In the genomic region with DNA sequence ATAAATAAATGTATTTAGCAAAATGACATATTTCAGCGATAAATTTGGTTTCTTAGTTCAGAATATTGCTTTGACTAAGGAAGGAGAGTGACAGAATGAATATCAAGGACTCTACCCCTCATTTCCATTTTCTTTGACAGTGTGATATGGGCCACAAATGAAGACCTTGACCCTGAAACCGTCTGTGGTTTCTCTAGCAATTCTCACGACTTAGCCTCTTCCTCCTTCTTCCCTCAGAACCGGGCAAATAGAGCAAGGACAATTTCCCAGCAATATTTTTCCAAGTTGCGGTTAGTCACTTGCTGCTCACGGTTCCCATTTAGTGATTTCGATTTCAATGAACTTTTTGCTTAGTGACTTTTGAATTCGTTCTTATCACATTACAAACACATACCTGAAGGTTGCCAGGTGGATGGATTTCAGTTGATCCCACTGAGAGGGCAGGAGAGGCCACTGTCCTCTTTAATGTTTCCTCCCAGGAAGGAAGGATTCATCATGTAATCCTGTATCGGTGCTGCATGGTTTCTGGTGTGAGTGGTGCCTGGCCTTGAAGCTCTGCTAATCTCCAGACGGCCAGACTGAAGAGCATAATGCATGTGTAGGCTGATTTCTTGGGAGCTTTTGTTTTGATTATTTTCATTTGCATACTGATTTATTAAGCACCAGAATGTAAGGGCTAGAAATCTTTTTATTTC, we compare ENCODE assay signal across 19 cellular contexts.
DNase-seq lines count a peak whose midpoint lies in the region; ATAC-seq and TF ChIP-seq lines count a peak whose summit lies in the region.
"Had no signal": no experiment of that assay in that cellular context is flagged by ENCODE, and none has a peak within 500 bp of the region (broad histone marks: within the 10 kb centered on the region; RNA-seq: fewer than 3 reads in every experiment).

No MANE protein-coding gene starts in this region.

- DNase-seq in GM12865 (ENCODE audit: low read depth) (peak; percentile 15), NCI-H82 (lab: John Stamatoyannopoulos, UW) (peak; percentile 66), amniotic epithelial cell (ENCODE audit: low read depth) (peak; percentile 69), nephron progenitor cell (no peak), psoas muscle (no peak), cerebellar cortex (ENCODE audit: low spot score) (no peak)
- DNase-seq: activated CD4-positive, alpha-beta T cell treated with anti-CD3 and anti-CD28 coated beads, Interleukin-2, amount 10 ng/mL, durations not matched to agents 24 days and 14 days; hypothalamus; Karpas-422; left ventricle myocardium inferior; NCI-H1694; NCI-H446 treated with DMSO at 0.1 percent for 48 hours; retina; T-helper 17 cell; transverse colon had no signal

- peak overlapping the region; percentile 22 for H3K27ac Mint-ChIP-seq in nephron progenitor cell
- H3K27ac Mint-ChIP-seq: activated CD4-positive, alpha-beta T cell treated with anti-CD3 and anti-CD28 coated beads, Interleukin-2, amount 10 ng/mL, durations not matched to agents 24 days and 14 days had no signal

- no peak overlapping the region for H3K4me3 ChIP-seq in GM12865 (ENCODE audit: low read depth, low read length)
- H3K4me3 ChIP-seq in psoas muscle, result no peak overlapping the region
- H3K4me3 ChIP-seq: left ventricle myocardium inferior, transverse colon had no signal

- H3K4me3 Mint-ChIP-seq in nephron progenitor cell, result no peak overlapping the region
- H3K4me3 Mint-ChIP-seq: activated CD4-positive, alpha-beta T cell treated with anti-CD3 and anti-CD28 coated beads, Interleukin-2, amount 10 ng/mL, durations not matched to agents 24 days and 14 days; T-helper 17 cell had no signal

- no peaks in the 10 kb centered on the region for H3K36me3 ChIP-seq in psoas muscle (ENCODE audit: insufficient read depth in 1 of 2, low read depth in 1 of 2)
- H3K36me3 ChIP-seq: left ventricle myocardium inferior, transverse colon had no signal

- peaks cover 43% of the 10 kb centered on the region for H3K4me1 Mint-ChIP-seq in nephron progenitor cell

- TF ChIP-seq CTCF in GM12865 (IDR thresholded peaks at IDR 0.05; ENCODE audit: insufficient read depth, low read depth, low read length, missing control alignments) (no peak), nephron progenitor cell (IDR thresholded peaks at IDR 0.05) (no peak), psoas muscle (IDR thresholded peaks at IDR 0.05) (no peak)

- intact Hi-C loops in psoas muscle (cut with DNase I), result no loop called here

- H3K36me3 Mint-ChIP-seq in nephron progenitor cell (ENCODE audit: low read depth), result peaks cover 29% of the 10 kb centered on the region

- no peaks in the 10 kb centered on the region for H3K9me3 ChIP-seq in psoas muscle
- H3K9me3 ChIP-seq: transverse colon had no signal

- H3K4me1 ChIP-seq in psoas muscle, result no peaks in the 10 kb centered on the region
- H3K4me1 ChIP-seq: left ventricle myocardium inferior had no signal

- WGBS in psoas muscle, 3 donors, result 45 to 50% (median 50%) methylated on average over 10 of the region's 10 CpGs

- ATAC-seq in psoas muscle (no peak), GM18505 (IDR thresholded peaks at IDR 0.05; ENCODE audit: unreplicated experiment) (no peak), GM21786 (IDR thresholded peaks at IDR 0.05; ENCODE audit: unreplicated experiment) (no peak)
- ATAC-seq: Panc1, T-helper 17 cell had no signal

- peaks cover 3% of the 10 kb centered on the region for H3K27me3 Mint-ChIP-seq in nephron progenitor cell (ENCODE audit: low read depth, poor library complexity)
- H3K27me3 Mint-ChIP-seq: activated CD4-positive, alpha-beta T cell treated with anti-CD3 and anti-CD28 coated beads, Interleukin-2, amount 10 ng/mL, durations not matched to agents 24 days and 14 days; T-helper 17 cell had no signal

- TF ChIP-seq POLR2A in GM18505 (IDR thresholded peaks at IDR 0.05; ENCODE audit: borderline replicate concordance, extremely low read depth, insufficient read depth, insufficient read length), result no peak

- no peak overlapping the region for H3K27ac ChIP-seq in psoas muscle
- H3K27ac ChIP-seq: C4-2B, left ventricle myocardium inferior, transverse colon had no signal

- peaks cover 10% of the 10 kb centered on the region for H3K9me3 Mint-ChIP-seq in nephron progenitor cell

- no peaks in the 10 kb centered on the region for H3K27me3 ChIP-seq in psoas muscle (ENCODE audit: insufficient read depth in 3 of 3, low read length in 2 of 3)
- H3K27me3 ChIP-seq: transverse colon had no signal

Comparison
In these comparisons a context has a peak if more than half of its experiments do, and no peak if none do; other contexts are left out.
1. DNase-seq: peak in GM12865 (single experiment), NCI-H82 (single experiment) and amniotic epithelial cell (single experiment); none in nephron progenitor cell (single experiment), psoas muscle (0 of 2) and cerebellar cortex (single experiment).